8 cellular contexts compared by ENCODE assay signal in genomic region chr10:96651998-96652431, GRCh38.
DNase-seq lines count a peak whose midpoint lies in the region; ATAC-seq, FAIRE-seq and TF ChIP-seq lines count a peak whose summit lies in the region.

No MANE protein-coding gene starts in this region.

- H2AFZ ChIP-seq in OCI-LY7 (ENCODE audit: low read length) = no peak overlapping the region

- H3K9me3 ChIP-seq in OCI-LY7 (ENCODE audit: low read length) (peaks cover 10% of the 10 kb centered on the region), lower lobe of right lung (no peaks in the 10 kb centered on the region)

- H3K4me1 ChIP-seq in OCI-LY7 (ENCODE audit: insufficient read depth, low read length, poor library complexity, severe bottlenecking) (peaks cover 29% of the 10 kb centered on the region), lower lobe of right lung (peaks cover 10% of the 10 kb centered on the region)

- H4K20me1 ChIP-seq in OCI-LY7 (ENCODE audit: insufficient read depth, low read length) = no peaks in the 10 kb centered on the region

- DNase-seq in GM18507 (ENCODE audit: extremely low spot score, insufficient read length, low read depth) = no peak
- peak; percentile 67 for DNase-seq in OCI-LY7 (ENCODE audit: low spot score)
- no peak for DNase-seq in lower lobe of right lung
- no peak for DNase-seq in frontal cortex (ENCODE audit: low spot score in 2 of 2)
- DNase-seq in HCEC 1CT = no peak
- no peak for DNase-seq in NCI-H2081 (lab: John Stamatoyannopoulos, UW)
- DNase-seq in NCI-H1092 treated with DMSO at 0.1 percent for 48 hours (lab: John Stamatoyannopoulos, UW) = no peak

- peak; percentile 93 for FAIRE-seq in GM18507 (lab: Jason Lieb, UNC)
- no peak for FAIRE-seq in frontal cortex (lab: Jason Lieb, UNC)

- no peaks in the 10 kb centered on the region for H3K9me2 ChIP-seq in OCI-LY7 (ENCODE audit: insufficient read depth, low read length)

- POLR2A ChIA-PET in OCI-LY7 (lab: Charles Lee) = interaction anchor here (0.6 to 1.4 kb wide), 4 partner anchors 57 to 442 kb away, joined by 3 to 4 read pairs (median 3); no protein-coding TSS in a partner anchor

- TF ChIP-seq CTCF in OCI-LY7 (conservative IDR thresholded peaks at IDR 0.05; ENCODE audit: low read length) (no peak), lower lobe of right lung (IDR thresholded peaks at IDR 0.05) (no peak)

- no TSS peak for BruUV-seq in OCI-LY7 (replicated peaks; lab: Mats Ljungman, UMichigan)

- intact Hi-C loops in OCI-LY7 (cut with micrococcal nuclease; ENCODE audit: unreplicated experiment) (no loop called here), lower lobe of right lung (cut with DNase I) (no loop called here)

- H3K27ac ChIP-seq in OCI-LY7 (ENCODE audit: low read depth, low read length, poor library complexity, severe bottlenecking) (peak overlapping the region; percentile 6), lower lobe of right lung (no peak overlapping the region)

- peaks cover 99% of the 10 kb centered on the region for H3K36me3 ChIP-seq in OCI-LY7 (ENCODE audit: insufficient read depth, low read length)
- peaks cover 14% of the 10 kb centered on the region for H3K36me3 ChIP-seq in lower lobe of right lung

- CTCF ChIA-PET in OCI-LY7 (lab: Charles Lee; ENCODE audit: unreplicated experiment) = no interaction called here

- peaks cover 36% of the 10 kb centered on the region for H3K79me2 ChIP-seq in OCI-LY7 (ENCODE audit: insufficient read depth, low read depth, low read length)

- H3K4me3 ChIP-seq in OCI-LY7 (ENCODE audit: low read depth, low read length, poor library complexity, severe bottlenecking) = no peak overlapping the region
- no peak overlapping the region for H3K4me3 ChIP-seq in lower lobe of right lung

- peak; percentile 81 for ATAC-seq in HG02759 (IDR thresholded peaks at IDR 0.05; ENCODE audit: unreplicated experiment)
- ATAC-seq in lower lobe of right lung = peak; percentile 47 to 61

- H3K4me2 ChIP-seq in OCI-LY7 (ENCODE audit: low read length) = peak overlapping the region; percentile 0; the same call in 1 of the 2 replicates

- no peaks in the 10 kb centered on the region for H3K27me3 ChIP-seq in lower lobe of right lung (ENCODE audit: low read depth)
